ENCODE assay signal across 9 cellular contexts in genomic region chr1:16168144-16168496, GRCh38. TPM values are rescaled to one million over a fixed set of nuclear protein-coding genes. Genes with fewer than 3 reads are reported as not detected.
A peak's percentile ranks its signal among the peaks of the same experiment; 100 is the strongest.
DNase-seq lines count a peak whose midpoint lies in the region; ATAC-seq and TF ChIP-seq lines count a peak whose summit lies in the region.
"Not testable (repeated sequence)": the region's sequence is repeated elsewhere in the genome, so short reads cannot be mapped to it uniquely, and the experiment has no call there.
"Had no signal": no experiment of that assay in that cellular context is flagged by ENCODE, and none has a peak within 500 bp of the region (broad histone marks: within the 10 kb centered on the region; RNA-seq: fewer than 3 reads in every experiment).

No MANE protein-coding gene starts in this region.

- H3K4me1 Mint-ChIP-seq in activated T-cell treated with anti-CD3 and anti-CD28 coated beads, Interleukin-2, amount 50 U/mL, for 4 hours (ENCODE audit: low read depth) = peaks cover 44% of the 10 kb centered on the region
- peaks cover 34% of the 10 kb centered on the region for H3K4me1 Mint-ChIP-seq in chondrocyte (ENCODE audit: low read depth)
- peaks cover 25 to 52% (median 49%) of the 10 kb centered on the region in 4 donors for H3K4me1 Mint-ChIP-seq in naive thymus-derived CD8-positive, alpha-beta T cell

- peaks cover 15% of the 10 kb centered on the region for H3K4me1 ChIP-seq in A673 (ENCODE audit: insufficient read depth, low read length, poor library complexity, severe bottlenecking)
- H3K4me1 ChIP-seq in Panc1 (ENCODE audit: control insufficient read depth, insufficient read depth, low read length) = peaks cover 72% of the 10 kb centered on the region
- H3K4me1 ChIP-seq in right atrium auricular region = peaks cover 0 to 30% of the 10 kb centered on the region in 2 donors

- H3K27me3 Mint-ChIP-seq in activated T-cell treated with anti-CD3 and anti-CD28 coated beads, Interleukin-2, amount 50 U/mL, for 4 hours (ENCODE audit: low read depth); chondrocyte (ENCODE audit: low read depth); naive thymus-derived CD8-positive, alpha-beta T cell: not testable (repeated sequence)

- intact Hi-C loops in A673 (cut with micrococcal nuclease; ENCODE audit: unreplicated experiment); Panc1 (cut with micrococcal nuclease; ENCODE audit: unreplicated experiment): not testable (repeated sequence)

- not testable (repeated sequence) for DNase-seq in A673 (ENCODE audit: low spot score); H7; Panc1 (ENCODE audit: low read depth, low spot score); activated T-cell treated with anti-CD3 and anti-CD28 coated beads, Interleukin-2, amount 50 U/mL, for 4 hours; chondrocyte (ENCODE audit: low spot score); right atrium auricular region (ENCODE audit: low spot score); naive thymus-derived CD8-positive, alpha-beta T cell

- H3K27me3 ChIP-seq in A673 (replicated peaks; ENCODE audit: insufficient read depth, low read depth, low read length, poor library complexity); H7 (ENCODE audit: control insufficient read depth, insufficient read depth, low read length); Panc1 (ENCODE audit: control insufficient read depth, insufficient read depth, low read length); right atrium auricular region: not testable (repeated sequence)

- peak overlapping the region; percentile 69 for H3K4me3 Mint-ChIP-seq in activated T-cell treated with anti-CD3 and anti-CD28 coated beads, Interleukin-2, amount 50 U/mL, for 4 hours
- H3K4me3 Mint-ChIP-seq in chondrocyte (ENCODE audit: unreplicated experiment) = peak overlapping the region; percentile 40
- H3K4me3 Mint-ChIP-seq in naive thymus-derived CD8-positive, alpha-beta T cell = peak overlapping the region; percentile 33 to 82 (median 74)

- H3K36me3 ChIP-seq in A673 (ENCODE audit: insufficient read depth, low read length, poor library complexity, severe bottlenecking); H7 (replicated peaks; ENCODE audit: control insufficient read depth, insufficient read depth, low read length); Panc1 (ENCODE audit: control insufficient read depth, insufficient read depth, low read length); right atrium auricular region: not testable (repeated sequence)

- H3K9me3 ChIP-seq in A673 (ENCODE audit: low read depth, low read length, poor library complexity, severe bottlenecking); Panc1 (ENCODE audit: control insufficient read depth, insufficient read depth, low read depth, low read length); right atrium auricular region: not testable (repeated sequence)

- CTCF ChIA-PET in A673 (lab: Charles Lee); Panc1 (lab: Charles Lee): not testable (repeated sequence)

- H3K36me3 Mint-ChIP-seq in activated T-cell treated with anti-CD3 and anti-CD28 coated beads, Interleukin-2, amount 50 U/mL, for 4 hours (ENCODE audit: insufficient read depth); chondrocyte (ENCODE audit: low read depth); naive thymus-derived CD8-positive, alpha-beta T cell: not testable (repeated sequence)

- POLR2A ChIA-PET in A673 (lab: Charles Lee; ENCODE audit: low non-redundant PET) = not testable (repeated sequence)
- POLR2A ChIA-PET in Panc1 (lab: Charles Lee) = interaction anchor here (0.6 kb wide), 1 partner anchor 191 kb away, joined by 4 read pairs; no protein-coding TSS in a partner anchor
- POLR2A ChIA-PET in naive thymus-derived CD8-positive, alpha-beta T cell (lab: Charles Lee) = interaction anchor here (1.2 to 1.4 kb wide), 2 partner anchors 11 to 14 kb away, joined by 3 to 6 read pairs; no protein-coding TSS in a partner anchor

- not testable (repeated sequence) for H3K27ac Mint-ChIP-seq in chondrocyte (ENCODE audit: unreplicated experiment)
- H3K27ac Mint-ChIP-seq in naive thymus-derived CD8-positive, alpha-beta T cell = peak overlapping the region in 3 of 10 donors; percentile 14 to 89 (median 64)

- TF ChIP-seq CTCF in A673 (conservative IDR thresholded peaks at IDR 0.05; ENCODE audit: low read depth, low read length); Panc1 (IDR thresholded peaks at IDR 0.05); chondrocyte (IDR thresholded peaks at IDR 0.05); right atrium auricular region (IDR thresholded peaks at IDR 0.05): not testable (repeated sequence)

- not testable (repeated sequence) for H3K27ac ChIP-seq in A673 (ENCODE audit: low read depth, low read length, poor library complexity, severe bottlenecking); right atrium auricular region
- H3K27ac ChIP-seq in Panc1 (ENCODE audit: low read length) = peak overlapping the region; percentile 90
- H3K27ac ChIP-seq in skin epidermis = peak overlapping the region in 7 of 21 experiments; percentile 31 to 79 (median 70)

- BruUV-seq in A673 (replicated peaks; lab: Mats Ljungman, UMichigan); Panc1 (replicated peaks; lab: Mats Ljungman, UMichigan): not testable (repeated sequence)

- H3K9me3 Mint-ChIP-seq in activated T-cell treated with anti-CD3 and anti-CD28 coated beads, Interleukin-2, amount 50 U/mL, for 4 hours; chondrocyte (ENCODE audit: low read depth); naive thymus-derived CD8-positive, alpha-beta T cell: not testable (repeated sequence)

- peak overlapping the region; percentile 56 for H3K4me3 ChIP-seq in A673 (ENCODE audit: low read depth, low read length, poor library complexity, severe bottlenecking)
- peak overlapping the region; percentile 62; the same call in 1 of the 2 replicates for H3K4me3 ChIP-seq in H7 (ENCODE audit: insufficient read depth, low read depth, low read length)
- peak overlapping the region; percentile 49 to 53 for H3K4me3 ChIP-seq in Panc1 (ENCODE audit: low read depth in 2 of 2, low read length in 2 of 2)
- H3K4me3 ChIP-seq in right atrium auricular region = peak overlapping the region; percentile 35 to 56
- peak overlapping the region in 5 of 7 experiments; percentile 30 to 52 (median 39) for H3K4me3 ChIP-seq in skin epidermis

- in situ Hi-C loops in Panc1 (cut with HindIII; ENCODE audit: low pct_unique_long_range_greater_than_20kb, low sequenced_read_pairs) = not testable (repeated sequence)

- ATAC-seq in Panc1; activated T-cell treated with anti-CD3 and anti-CD28 coated beads, Interleukin-2, amount 50 U/mL, for 4 hours; naive thymus-derived CD8-positive, alpha-beta T cell: not testable (repeated sequence)

RNA-seq across cellular contexts. Expression of gene EPHA2, which starts 12.3 kb away (rescaled TPM):
- total RNA-seq in A673 (2021) = 70.5 and 91.6 TPM in 2 replicates
- total RNA-seq in H7 (2014; rRNA removed; shearing (Covaris generic)) = 43.3 and 63.5 TPM in 2 replicates
- total RNA-seq in Panc1 (2021; ENCODE audit: unreplicated experiment) = 263 TPM
- polyA plus RNA-seq in Panc1 (2012; ENCODE audit: insufficient read length) = 254 TPM
- total RNA-seq in activated T-cell treated with anti-CD3 and anti-CD28 coated beads, Interleukin-2, amount 50 U/mL, for 4 hours = under 1 TPM; 0.29 to 0.35 (median 0.33) TPM
- 38.5 to 47.4 TPM (median 40.0 TPM) in 3 replicates for total RNA-seq in chondrocyte
- total RNA-seq in right atrium auricular region = 10 to 100 TPM; 17.5 to 43.5 TPM
- total RNA-seq in naive thymus-derived CD8-positive, alpha-beta T cell = not detected
- not detected for polyA plus RNA-seq in naive thymus-derived CD8-positive, alpha-beta T cell

RNA-seq across cellular contexts. Expression of gene ARHGEF19, which starts 44.3 kb away (rescaled TPM):
- total RNA-seq in A673 (2021) (5.2 and 5.8 TPM in 2 replicates), Panc1 (2021; ENCODE audit: unreplicated experiment) (21.6 TPM), chondrocyte (14.4 to 17.7 TPM (median 16.1 TPM) in 3 replicates), right atrium auricular region (1 to 10 TPM; 1.5 to 4.8 TPM)
- total RNA-seq in H7 (2014; rRNA removed; shearing (Covaris generic)) = 16.2 and 21.0 TPM in 2 replicates
- 29.2 TPM for polyA plus RNA-seq in Panc1 (2012; ENCODE audit: insufficient read length)
- 10 to 100 TPM; 10.6 to 16.6 (median 11.1) TPM for total RNA-seq in activated T-cell treated with anti-CD3 and anti-CD28 coated beads, Interleukin-2, amount 50 U/mL, for 4 hours
- 10 to 100 TPM; 11.9 to 12.7 TPM for total RNA-seq in naive thymus-derived CD8-positive, alpha-beta T cell
- polyA plus RNA-seq in naive thymus-derived CD8-positive, alpha-beta T cell = 1 to 10 TPM; 6.4 to 8.9 (median 7.7) TPM
- total RNA-seq: HT1080 had no signal

Comparison
In these comparisons a context has a peak if more than half of its experiments do, and no peak if none do; other contexts are left out.
1. RNA of gene EPHA2, which starts 12.3 kb away (total RNA-seq): 263 TPM in Panc1 (single experiment), 70.5 to 91.6 TPM in A673, 43.3 to 63.5 TPM in H7, 17.5 to 43.5 TPM in right atrium auricular region and 38.5 to 47.4 TPM in chondrocyte; 0.29 to 0.35 TPM in activated T-cell treated with anti-CD3 and anti-CD28 coated beads, Interleukin-2, amount 50 U/mL, for 4 hours and not detected in naive thymus-derived CD8-positive, alpha-beta T cell; every median in the first group is over 10 times any median in the second.
2. Peak in every context shown above with its lines, with median percentiles within 50 percentile points of each other: H3K4me3 ChIP-seq and H3K4me3 Mint-ChIP-seq.